19 cellular contexts compared by ENCODE assay signal in genomic region chr6:82240191-82240590, GRCh38. TPM values are rescaled to one million over a fixed set of nuclear protein-coding genes. Genes with fewer than 3 reads are reported as not detected.
A peak's percentile ranks its signal among the peaks of the same experiment; 100 is the strongest.
DNase-seq lines count a peak whose midpoint lies in the region; ATAC-seq, FAIRE-seq and TF ChIP-seq lines count a peak whose summit lies in the region.
"Had no signal": no experiment of that assay in that cellular context is flagged by ENCODE, and none has a peak within 500 bp of the region (broad histone marks: within the 10 kb centered on the region; RNA-seq: fewer than 3 reads in every experiment).

No MANE protein-coding gene starts in this region.

- 0 out of 2 replicates have a peak, but pooled peaks cover 7% of the 10 kb centered on the region for H3K9me1 ChIP-seq in IMR-90 (ENCODE audit: insufficient read depth, low read length)

- H3K79me1 ChIP-seq in IMR-90 (ENCODE audit: low read depth in 1 of 2, low read length in 2 of 2): peaks cover 18 to 48% of the 10 kb centered on the region in 2 experiments
- H3K79me1 ChIP-seq in neuronal stem cell (ENCODE audit: low read depth, low read length): peaks cover 1% of the 10 kb centered on the region

- dilution Hi-C loops in mammary epithelial cell (cut with HindIII; ENCODE audit: low sequenced_read_pairs): no loop called here
- dilution Hi-C loops in IMR-90 (cut with HindIII; ENCODE audit: low sequenced_read_pairs, unreplicated experiment): no loop called here

- no peak overlapping the region for H2AK5ac ChIP-seq in IMR-90 (ENCODE audit: low read depth, low read length)
- H2AK5ac ChIP-seq in neuronal stem cell (ENCODE audit: low read depth, low read length): no peak overlapping the region

- no peak for TF ChIP-seq EP300 in GM12878 (IDR thresholded peaks at IDR 0.05; ENCODE audit: borderline replicate concordance in 1 of 2, control insufficient read depth in 1 of 2, low read depth in 2 of 2, low read length in 2 of 2)

- ATAC-seq in IMR-90 (ENCODE audit: low read depth) (no peak), GM12878 (no peak), HG03175 (IDR thresholded peaks at IDR 0.05; ENCODE audit: unreplicated experiment) (no peak)
- ATAC-seq: HepG2, SK-N-SH treated with all-trans-retinoic acid at 6 μM for 48 hours, T-cell had no signal

- no peak overlapping the region for H2BK15ac ChIP-seq in IMR-90 (ENCODE audit: low read depth, low read length)
- H2BK15ac ChIP-seq in neuronal stem cell (ENCODE audit: low read length): no peak overlapping the region

- H2BK12ac ChIP-seq in neuronal stem cell (ENCODE audit: low read length): no peak overlapping the region

- FAIRE-seq in GM12878 (lab: Jason Lieb, UNC): no peak
- FAIRE-seq: A204.1, D721Med, HepG2 had no signal

- H2AK9ac ChIP-seq in IMR-90 (replicated peaks; ENCODE audit: low read depth, low read length, poor library complexity): no peak overlapping the region

- TF ChIP-seq POLR2A in breast epithelium (IDR thresholded peaks at IDR 0.05) (no peak), IMR-90 (IDR thresholded peaks at IDR 0.05; ENCODE audit: low read depth, low read length) (no peak), GM12878 (IDR thresholded peaks at IDR 0.05; ENCODE audit: low read depth, low read length) (no peak)

- TF ChIP-seq RAD21 in IMR-90 (IDR thresholded peaks at IDR 0.05; ENCODE audit: low read length) (no peak), GM12878 (IDR thresholded peaks at IDR 0.05; ENCODE audit: insufficient read depth, low read depth, low read length) (no peak)

- H3K4me1 ChIP-seq in mammary epithelial cell (ENCODE audit: insufficient read depth, low read length) (peaks cover 5% of the 10 kb centered on the region), breast epithelium (no peaks in the 10 kb centered on the region), IMR-90 (ENCODE audit: control insufficient read depth, insufficient read depth, low read length) (peaks cover 6% of the 10 kb centered on the region), GM12878 (ENCODE audit: control insufficient read depth, insufficient read depth, low read length) (no peaks in the 10 kb centered on the region), neuronal stem cell (ENCODE audit: control insufficient read depth in 2 of 2, insufficient read depth in 1 of 2, low read depth in 1 of 2, low read length in 2 of 2) (peaks cover 0 to 3% of the 10 kb centered on the region in 2 donors)

- H4K5ac ChIP-seq in IMR-90 (ENCODE audit: low read depth, low read length): no peak overlapping the region

- no peak overlapping the region for H2BK20ac ChIP-seq in IMR-90 (ENCODE audit: low read depth, low read length)

- H3K23ac ChIP-seq in IMR-90 (ENCODE audit: low read depth, low read length): peak overlapping the region; percentile 53; the same call in 1 of the 2 replicates
- no peak overlapping the region for H3K23ac ChIP-seq in neuronal stem cell (ENCODE audit: low read depth, low read length, poor library complexity)

- H4K20me1 ChIP-seq in mammary epithelial cell (ENCODE audit: insufficient read depth, low read length) (no peaks in the 10 kb centered on the region), IMR-90 (ENCODE audit: insufficient read depth, low read length) (peaks cover 17% of the 10 kb centered on the region), GM12878 (ENCODE audit: control insufficient read depth, insufficient read depth) (no peaks in the 10 kb centered on the region)

- no peak overlapping the region for H3K56ac ChIP-seq in IMR-90 (ENCODE audit: extremely low read depth, insufficient read depth, low read length)

- H3K27me3 ChIP-seq in mammary epithelial cell (ENCODE audit: insufficient read depth, low read length) (no peaks in the 10 kb centered on the region), breast epithelium (no peaks in the 10 kb centered on the region), IMR-90 (ENCODE audit: control insufficient read depth, insufficient read depth, low read length) (no peaks in the 10 kb centered on the region), GM12878 (replicated peaks in 1 of 2; ENCODE audit: control insufficient read depth in 2 of 2, insufficient read depth in 2 of 2, low read length in 1 of 2) (no peaks in the 10 kb centered on the region), neuronal stem cell (ENCODE audit: control insufficient read depth in 3 of 3, insufficient read depth in 3 of 3, low read depth in 1 of 3, low read length in 3 of 3) (no peaks in the 10 kb centered on the region)

- H2BK5ac ChIP-seq in IMR-90 (ENCODE audit: low read depth, low read length, poor library complexity, severe bottlenecking) (no peak overlapping the region), neuronal stem cell (ENCODE audit: low read length) (no peak overlapping the region)

- CTCF ChIA-PET in mammary epithelial cell (lab: Charles Lee; ENCODE audit: low non-redundant PET): interaction anchor here (0.6 kb wide), 1 partner anchor 825 kb away, joined by 3 read pairs; no protein-coding TSS in a partner anchor
- CTCF ChIA-PET in IMR-90 (lab: Yijun Ruan, JAX): no interaction called here
- CTCF ChIA-PET in GM12878 (lab: Yijun Ruan, JAX): no interaction called here

- in situ Hi-C loops in mammary epithelial cell (cut with MboI; ENCODE audit: low sequenced_read_pairs in 2 of 2) (no loop called here), IMR-90 (cut with MboI; ENCODE audit: low sequenced_read_pairs) (loop anchor here (10.0 kb wide), 1 partner anchor 955 kb away; the partner anchor contains the start of genes PGM3 and RWDD2A), GM12878 (cut with MboI) (loop anchor here (10.0 kb wide), 1 partner anchor 965 kb away; no protein-coding TSS in a partner anchor)

- intact Hi-C loops in mammary epithelial cell (cut with micrococcal nuclease): loop anchor here (10.0 kb wide), 2 partner anchors 975 to 1275 kb away; partner anchors contain the start of gene PRSS35
- intact Hi-C loops in breast epithelium (cut with DNase I; ENCODE audit: low total_unique reads): no loop called here
- intact Hi-C loops in IMR-90 (cut with micrococcal nuclease): loop anchor here (10.0 kb wide), 1 partner anchor 975 kb away; no protein-coding TSS in a partner anchor
- intact Hi-C loops in GM12878 (cut with micrococcal nuclease; ENCODE audit: unreplicated experiment): loop anchor here (10.0 kb wide), 1 partner anchor 955 kb away; the partner anchor contains the start of genes PGM3 and RWDD2A

- no peak overlapping the region for H3K4me2 ChIP-seq in mammary epithelial cell (ENCODE audit: insufficient read depth, low read depth, low read length)
- H3K4me2 ChIP-seq in IMR-90 (ENCODE audit: low read depth, low read length): no peak overlapping the region
- no peak overlapping the region for H3K4me2 ChIP-seq in GM12878 (ENCODE audit: control insufficient read depth, insufficient read depth)
- H3K4me2 ChIP-seq in neuronal stem cell (ENCODE audit: insufficient read depth, low read length, poor library complexity, severe bottlenecking): no peak overlapping the region
- H3K4me2 ChIP-seq: PC-9 had no signal

- H4K8ac ChIP-seq in IMR-90 (ENCODE audit: low read depth in 2 of 2, low read length in 2 of 2) (no peak overlapping the region), neuronal stem cell (ENCODE audit: low read depth, low read length) (no peak overlapping the region)

- H3K9ac ChIP-seq in mammary epithelial cell (ENCODE audit: insufficient read depth, low read length) (no peak overlapping the region), IMR-90 (ENCODE audit: low read depth, low read length) (no peak overlapping the region), GM12878 (ENCODE audit: control insufficient read depth, insufficient read depth, low read length) (no peak overlapping the region), neuronal stem cell (ENCODE audit: low read depth, low read length, poor library complexity) (no peak overlapping the region)

- H3K9me3 ChIP-seq in mammary epithelial cell (replicated peaks; ENCODE audit: insufficient read depth, low read length) (no peaks in the 10 kb centered on the region), breast epithelium (no peaks in the 10 kb centered on the region), IMR-90 (ENCODE audit: control insufficient read depth, insufficient read depth, low read length) (no peaks in the 10 kb centered on the region), GM12878 (replicated peaks; ENCODE audit: control insufficient read depth, insufficient read depth, low read length) (peaks cover 3% of the 10 kb centered on the region), neuronal stem cell (replicated peaks in 1 of 2; ENCODE audit: control insufficient read depth in 2 of 2, insufficient read depth in 1 of 2, low read depth in 1 of 2, low read length in 2 of 2) (peaks cover 0 to 20% of the 10 kb centered on the region in 2 donors)

- DNase-seq in mammary epithelial cell (no peak), breast epithelium (ENCODE audit: low spot score in 2 of 2) (no peak), IMR-90 (no peak), GM12878 (ENCODE audit: low read depth, low spot score) (no peak), neuronal stem cell (ENCODE audit: low spot score) (peak; percentile 17), retina (no peak), cerebellum (ENCODE audit: low spot score) (no peak)
- DNase-seq: KBM-7, NCI-H1092, NCI-H1436, NCI-H187 treated with DMSO at 0.1 percent for 48 hours, PC-9, SIG-M5, T-cell had no signal

- H3K36me3 ChIP-seq in mammary epithelial cell (ENCODE audit: insufficient read depth, low read length) (peaks cover 9% of the 10 kb centered on the region), breast epithelium (no peaks in the 10 kb centered on the region), IMR-90 (ENCODE audit: control insufficient read depth, insufficient read depth, low read length) (peaks cover 10% of the 10 kb centered on the region), GM12878 (ENCODE audit: control insufficient read depth in 2 of 2, insufficient read depth in 2 of 2, low read length in 1 of 2) (peaks cover 0 to 4% of the 10 kb centered on the region in 2 experiments; a peak in 3 of 4 replicates), neuronal stem cell (replicated peaks in 1 of 2; ENCODE audit: control insufficient read depth in 2 of 2, insufficient read depth in 2 of 2, low read length in 2 of 2) (peaks cover 0 to 59% of the 10 kb centered on the region in 2 donors)

- H2BK120ac ChIP-seq in IMR-90 (ENCODE audit: low read depth, low read length) (no peak overlapping the region), neuronal stem cell (ENCODE audit: low read depth, low read length) (no peak overlapping the region)

- WGBS in mammary epithelial cell (ENCODE audit: low coverage, missing lambda C conversion rate): 73% methylated on average over 3 of the region's 3 CpGs
- 100% methylated on average over 1 of the region's 3 CpGs; no CpG with 5 or more reads in 1 of the 2 experiments for WGBS in IMR-90 (ENCODE audit: extremely low coverage in 2 of 2, insufficient read length in 1 of 2), 2 experiments
- 71% methylated on average over 3 of the region's 3 CpGs for WGBS in GM12878 (ENCODE audit: insufficient coverage, insufficient replicate concordance, low lambda C conversion rate, missing lambda C conversion rate)
- no CpG with 5 or more reads among the region's 3 CpGs for WGBS in neuronal stem cell (ENCODE audit: extremely low coverage in 2 of 2, insufficient read length in 2 of 2, insufficient replicate concordance in 1 of 2), 2 donors

- BruUV-seq in mammary epithelial cell (replicated peaks; lab: Mats Ljungman, UMichigan) (TSS peak; percentile 16), IMR-90 (replicated peaks; lab: Mats Ljungman, UMichigan) (no TSS peak), GM12878 (replicated peaks; lab: Mats Ljungman, UMichigan) (no TSS peak)

- no peak overlapping the region for H4K91ac ChIP-seq in IMR-90 (ENCODE audit: insufficient read depth, low read depth, low read length)
- no peak overlapping the region for H4K91ac ChIP-seq in neuronal stem cell (ENCODE audit: low read depth, low read length, poor library complexity)

- H3K27ac ChIP-seq in mammary epithelial cell (ENCODE audit: insufficient read depth, low read depth, low read length) (no peak overlapping the region), breast epithelium (no peak overlapping the region), IMR-90 (ENCODE audit: insufficient read depth, low read length) (no peak overlapping the region), GM12878 (ENCODE audit: control insufficient read depth, insufficient read depth) (no peak overlapping the region), neuronal stem cell (replicated peaks; ENCODE audit: low read length) (no peak overlapping the region)
- H3K27ac ChIP-seq: PC-9 had no signal

- H3K18ac ChIP-seq in IMR-90 (ENCODE audit: low read depth, low read length) (no peak overlapping the region), neuronal stem cell (ENCODE audit: low read length) (no peak overlapping the region)

- no peak overlapping the region for H2AFZ ChIP-seq in mammary epithelial cell (ENCODE audit: low read depth, low read length)
- no peak overlapping the region for H2AFZ ChIP-seq in IMR-90 (replicated peaks; ENCODE audit: low read length, poor library complexity)
- H2AFZ ChIP-seq in GM12878 (ENCODE audit: control insufficient read depth, low read depth, low read length): no peak overlapping the region
- no peak overlapping the region for H2AFZ ChIP-seq in neuronal stem cell (ENCODE audit: low read length)
- H2AFZ ChIP-seq: PC-9 had no signal

- H3K79me2 ChIP-seq in mammary epithelial cell (ENCODE audit: insufficient read depth, low read length) (peaks cover 90% of the 10 kb centered on the region), GM12878 (ENCODE audit: control insufficient read depth, insufficient read depth, low read length) (peaks cover 41% of the 10 kb centered on the region)

- RAD21 ChIA-PET in GM12878 (lab: Charles Lee; ENCODE audit: unreplicated experiment): no interaction called here

- H3K4ac ChIP-seq in IMR-90 (ENCODE audit: low read depth, low read length) (no peak overlapping the region), neuronal stem cell (ENCODE audit: low read length) (no peak overlapping the region)

- TF ChIP-seq CTCF in mammary epithelial cell (conservative IDR thresholded peaks at IDR 0.05 in 1 of 2, IDR thresholded peaks at IDR 0.05 in 1 of 2; ENCODE audit: extremely low read depth in 1 of 2, insufficient read depth in 1 of 2, low read depth in 1 of 2, low read length in 2 of 2): no peak
- no peak for TF ChIP-seq CTCF in breast epithelium (IDR thresholded peaks at IDR 0.05)
- TF ChIP-seq CTCF in IMR-90 (conservative IDR thresholded peaks at IDR 0.05; ENCODE audit: low read depth, low read length): no peak
- no peak for TF ChIP-seq CTCF in GM12878 (IDR thresholded peaks at IDR 0.05 in 2 of 3, conservative IDR thresholded peaks at IDR 0.05 in 1 of 3; ENCODE audit: control insufficient read depth in 2 of 3, extremely low read depth in 1 of 3, insufficient read depth in 1 of 3, low read depth in 3 of 3, low read length in 3 of 3)

- H3K4me3 ChIP-seq in mammary epithelial cell (replicated peaks in 1 of 3; ENCODE audit: insufficient read depth in 1 of 3, low read depth in 2 of 3, low read length in 3 of 3): no peak overlapping the region
- no peak overlapping the region for H3K4me3 ChIP-seq in breast epithelium
- H3K4me3 ChIP-seq in IMR-90 (ENCODE audit: insufficient read depth, low read depth, low read length): no peak overlapping the region
- H3K4me3 ChIP-seq in GM12878: peak overlapping the region; percentile 5; the same call in 1 of the 2 replicates
- H3K4me3 ChIP-seq in neuronal stem cell (ENCODE audit: low read length in 2 of 2): no peak overlapping the region
- H3K4me3 ChIP-seq: PC-9 had no signal

- POLR2A ChIA-PET in IMR-90 (lab: Charles Lee; ENCODE audit: unreplicated experiment) (no interaction called here), GM12878 (lab: Charles Lee) (no interaction called here)

- SMC1A ChIA-PET in GM12878 (lab: Charles Lee; ENCODE audit: uncharacterized antibody, unreplicated experiment): interaction anchor here (1.7 to 2.6 kb wide), 2 partner anchors 12 to 22 kb away, joined by 3 to 6 read pairs; no protein-coding TSS in a partner anchor

- H3K14ac ChIP-seq in IMR-90 (replicated peaks; ENCODE audit: low read depth, low read length) (no peak overlapping the region), neuronal stem cell (ENCODE audit: low read length) (no peak overlapping the region)

RNA-seq across cellular contexts. Expression of gene IBTK, which starts 7.4 kb away (rescaled TPM):
- 10 to 100 TPM; 39.1 to 49.2 TPM for total RNA-seq in mammary epithelial cell
- polyA plus RNA-seq in mammary epithelial cell: 12.4 TPM
- 44.9 TPM for polyA minus RNA-seq in mammary epithelial cell
- 10 to 100 TPM; 25.6 to 41.1 (median 33.4) TPM for total RNA-seq in breast epithelium
- 45.0 and 60.5 TPM in 2 replicates for total RNA-seq in IMR-90 (2012; rRNA removed)
- polyA plus RNA-seq in IMR-90 (2012; rRNA removed): 6.8 and 9.7 TPM in 2 replicates
- polyA plus RNA-seq in IMR-90 (2012; cell fraction: cytosol; rRNA removed): 1.1 and 1.4 TPM in 2 replicates
- polyA plus RNA-seq in IMR-90 (2012; cell fraction: nucleus; rRNA removed; ENCODE audit: low replicate concordance): 1.3 and 9.5 TPM in 2 replicates
- total RNA-seq in GM12878 (2013; cell fraction: nucleolus; rRNA removed): 72.1 and 76.1 TPM in 2 replicates
- total RNA-seq in GM12878 (2014; rRNA removed): 22.4 and 30.3 TPM in 2 replicates
- 32.1 and 35.3 TPM in 2 replicates for total RNA-seq in GM12878 (2014; rRNA removed; fragmentation: Illumina TruSeq; extraction: Trizol)
- 22.0 and 23.5 TPM in 2 replicates for total RNA-seq in GM12878 (2021)
- polyA plus RNA-seq in GM12878 (2011; ENCODE audit: low read depth): 8.9 TPM
- polyA plus RNA-seq in GM12878 (2011; rRNA removed): 26.2 and 43.0 TPM in 2 replicates
- polyA plus RNA-seq in GM12878 (2011; cell fraction: cytosol; rRNA removed): 8.0 TPM in 2 replicates
- polyA plus RNA-seq in GM12878 (2011; cell fraction: nucleus; rRNA removed): 12.0 and 12.2 TPM in 2 replicates
- 14.1 and 18.8 TPM in 2 replicates for polyA plus RNA-seq in GM12878 (2012)
- 23.5 and 34.4 TPM in 2 replicates for polyA plus RNA-seq in GM12878 (2014; fragmentation: Illumina TruSeq; extraction: Trizol)
- 10 to 100 TPM; 12.0 to 16.6 TPM for polyA plus RNA-seq in GM12878 (2014; fragmentation: Nextera tagmentation; extraction: Ambion mirVana)
- 12.6 and 16.0 TPM in 2 replicates for polyA plus RNA-seq in GM12878 (2014; rRNA removed)
- polyA plus RNA-seq in GM12878 (2016; fragmentation: Nextera tagmentation; extraction: Ambion mirVana): 10 to 100 TPM; 17.5 to 19.4 TPM
- 42.7 and 51.1 TPM in 2 replicates for polyA minus RNA-seq in GM12878 (2011; rRNA and poly(A)+ RNA removed)
- polyA minus RNA-seq in GM12878 (2011; cell fraction: cytosol; rRNA and poly(A)+ RNA removed): 14.7 and 21.6 TPM in 2 replicates
- 19.3 and 28.3 TPM in 2 replicates for polyA minus RNA-seq in GM12878 (2011; cell fraction: nucleus; rRNA and poly(A)+ RNA removed)
- 5.8 TPM for polyA plus RNA-seq in neuronal stem cell (2013, experiment 1 of 2)
- 6.2 TPM for polyA plus RNA-seq in neuronal stem cell (2013, experiment 2 of 2)
- total RNA-seq in cerebellum: 65.4 TPM

Comparison
In these comparisons a context has a peak if more than half of its experiments do, and no peak if none do; other contexts are left out.
1. in situ Hi-C loops: an anchor here in IMR-90 (10.0 kb wide) and GM12878 (10.0 kb wide); none called in mammary epithelial cell.